8 cellular contexts compared by ENCODE assay signal in the genomic region with DNA sequence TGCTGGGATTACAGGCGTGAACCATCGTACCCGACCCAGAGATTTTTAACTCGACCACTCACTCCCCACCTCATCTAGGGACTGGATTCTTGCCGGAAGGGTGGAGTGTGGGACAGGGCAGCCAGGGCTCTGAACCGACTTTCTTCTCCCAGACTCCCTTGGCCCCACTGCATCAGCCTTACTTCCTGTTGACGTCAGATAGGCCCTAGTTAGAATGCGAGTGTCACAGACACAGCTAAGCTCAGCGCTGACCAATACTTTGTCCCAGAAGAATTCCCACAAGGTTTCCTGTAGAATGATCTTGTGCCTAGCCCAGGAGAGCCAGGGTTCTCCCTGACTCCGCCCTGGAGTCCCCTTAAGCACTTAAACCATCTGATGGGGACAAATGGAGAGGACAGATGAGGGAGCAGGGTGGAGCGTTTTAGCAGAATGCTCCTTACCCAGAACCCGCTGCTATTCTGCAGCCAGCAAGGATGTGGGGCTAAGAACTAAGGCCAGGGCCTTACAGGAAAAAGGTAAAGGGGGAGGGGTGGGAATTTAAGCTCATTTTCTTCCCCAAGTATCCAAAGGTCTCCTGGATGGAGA. TPM values are rescaled to one million over a fixed set of nuclear protein-coding genes. Genes with fewer than 3 reads are reported as not detected.
A peak's percentile ranks its signal among the peaks of the same experiment; 100 is the strongest.
DNase-seq lines count a peak whose midpoint lies in the region; ATAC-seq, FAIRE-seq and TF ChIP-seq lines count a peak whose summit lies in the region.
"Had no signal": no experiment of that assay in that cellular context is flagged by ENCODE, and none has a peak within 500 bp of the region (broad histone marks: within the 10 kb centered on the region; RNA-seq: fewer than 3 reads in every experiment).

No MANE protein-coding gene starts in this region.

- H3K79me2 ChIP-seq in K562 (ENCODE audit: control insufficient read depth, insufficient read depth, low read length) (peaks cover 64% of the 10 kb centered on the region), keratinocyte (ENCODE audit: control insufficient read depth, insufficient read depth, low read length) (peaks cover 66% of the 10 kb centered on the region)

- H3K36me3 ChIP-seq in K562 (ENCODE audit: control insufficient read depth, insufficient read depth, low read length) (peaks cover 70% of the 10 kb centered on the region; the same call in 2 of the 3 replicates), keratinocyte (ENCODE audit: control insufficient read depth in 2 of 2, extremely low read depth in 1 of 2, insufficient read depth in 2 of 2, low read length in 2 of 2) (peaks cover 31 to 33% of the 10 kb centered on the region in 2 experiments), subcutaneous abdominal adipose tissue (ENCODE audit: control insufficient read depth in 5 of 5, insufficient read depth in 5 of 5, low read length in 5 of 5) (peaks cover 4 to 36% (median 31%) of the 10 kb centered on the region in 5 donors), ovary (no peaks in the 10 kb centered on the region)

- H3K4me3 ChIP-seq in K562 (no peak overlapping the region), keratinocyte (ENCODE audit: control insufficient read depth in 2 of 3, extremely low read depth in 1 of 3, insufficient read depth in 2 of 3, low read depth in 1 of 3, low read length in 3 of 3) (no peak overlapping the region), subcutaneous abdominal adipose tissue (ENCODE audit: low read depth in 1 of 5, low read length in 5 of 5) (peak overlapping the region in 3 of 5 donors; percentile 0 to 50 (median 16)), ovary (no peak overlapping the region)

- DNase-seq in NCI-H460 (ENCODE audit: extremely low read depth, low read depth), result peak; percentile 81
- no peak for DNase-seq in K562 (ENCODE audit: extremely low read depth in 1 of 4, low spot score in 3 of 4)
- DNase-seq in keratinocyte (ENCODE audit: low read depth, low spot score), result no peak
- no peak for DNase-seq in ovary
- DNase-seq in stimulated activated CD4-positive, alpha-beta T cell treated with anti-CD3 and anti-CD28 coated beads, Interleukin-2, amount 100 ng/mL, for 48 hours, result no peak
- no peak for DNase-seq in left lobe of liver (ENCODE audit: low spot score)
- DNase-seq: Kasumi-1 had no signal

- peaks cover 4% of the 10 kb centered on the region for H3K9me1 ChIP-seq in K562 (ENCODE audit: control insufficient read depth, insufficient read depth, low read length)
- H3K9me1 ChIP-seq in keratinocyte (ENCODE audit: control insufficient read depth, extremely low read depth, insufficient read depth, low read length), result no peaks in the 10 kb centered on the region

- H4K20me1 ChIP-seq in K562 (replicated peaks; ENCODE audit: control insufficient read depth, insufficient read depth, low read length) (peaks cover 18% of the 10 kb centered on the region), keratinocyte (ENCODE audit: control insufficient read depth, extremely low read depth, insufficient read depth, low read length) (peaks cover 7% of the 10 kb centered on the region)

- TF ChIP-seq EP300 in K562 (IDR thresholded peaks at IDR 0.05; ENCODE audit: low read length), result no peak
- TF ChIP-seq EP300 in ovary (IDR thresholded peaks at IDR 0.05), result no peak

- no peak for TF ChIP-seq RAD21 in K562 (CRISPR knock-in tag; conservative IDR thresholded peaks at IDR 0.05 in 1 of 2, IDR thresholded peaks at IDR 0.05 in 1 of 2)

- no peak overlapping the region for H2AFZ ChIP-seq in K562 (ENCODE audit: low read depth, low read length)
- no peak overlapping the region for H2AFZ ChIP-seq in keratinocyte (ENCODE audit: control insufficient read depth, low read length)

- TF ChIP-seq POLR2A in K562 (conservative IDR thresholded peaks at IDR 0.05), result no peak
- no peak for TF ChIP-seq POLR2A in ovary (IDR thresholded peaks at IDR 0.05)

- intact Hi-C loops in K562 (cut with micrococcal nuclease) (no loop called here), ovary (cut with DNase I) (no loop called here)

- TF ChIP-seq CTCF in K562 (IDR thresholded peaks at IDR 0.05 in 2 of 3, conservative IDR thresholded peaks at IDR 0.05 in 1 of 3; ENCODE audit: insufficient read depth in 2 of 3, low read depth in 1 of 3, low read length in 3 of 3) (no peak), keratinocyte (optimal IDR thresholded peaks at IDR 0.05 in 1 of 3, IDR thresholded peaks at IDR 0.05 in 1 of 3, conservative IDR thresholded peaks at IDR 0.05 in 1 of 3; ENCODE audit: extremely low read depth in 1 of 3, insufficient read depth in 2 of 3, low read length in 3 of 3) (no peak), ovary (IDR thresholded peaks at IDR 0.05) (no peak)

- H3K4me2 ChIP-seq in K562 (ENCODE audit: insufficient read depth, low read length) (no peak overlapping the region), keratinocyte (ENCODE audit: control insufficient read depth, extremely low read depth, insufficient read depth, low read depth, low read length) (peak overlapping the region; percentile 1)

- peak overlapping the region; percentile 49; the same call in 2 of the 3 replicates for H3K27ac ChIP-seq in K562 (ENCODE audit: extremely low read depth, low read depth, low read length)
- H3K27ac ChIP-seq in keratinocyte (ENCODE audit: control insufficient read depth, insufficient read depth, low read length), result no peak overlapping the region
- peak overlapping the region; percentile 92 for H3K27ac ChIP-seq in subcutaneous abdominal adipose tissue (ENCODE audit: low read depth, low read length)
- H3K27ac ChIP-seq in ovary, result peak overlapping the region in 1 of 2 donors; percentile 39

- H3K9me3 ChIP-seq in K562 (replicated peaks; ENCODE audit: control insufficient read depth, insufficient read depth, low read depth, low read length) (no peaks in the 10 kb centered on the region), keratinocyte (ENCODE audit: control insufficient read depth, low read depth, low read length) (no peaks in the 10 kb centered on the region), subcutaneous abdominal adipose tissue (ENCODE audit: control insufficient read depth in 5 of 5, low read length in 5 of 5) (no peaks in the 10 kb centered on the region), ovary (no peaks in the 10 kb centered on the region)

- POLR2A ChIA-PET in K562 (lab: Yijun Ruan, JAX), result interaction anchor here (0.6 to 1.0 kb wide), 3 partner anchors 16 to 98 kb away, joined by 3 to 4 read pairs (median 3); no protein-coding TSS in a partner anchor

- H3K27me3 ChIP-seq in K562 (ENCODE audit: control insufficient read depth in 2 of 2, insufficient read depth in 2 of 2, low read length in 2 of 2) (no peaks in the 10 kb centered on the region), keratinocyte (ENCODE audit: control insufficient read depth, extremely low read depth, insufficient read depth, low read length) (no peaks in the 10 kb centered on the region), subcutaneous abdominal adipose tissue (ENCODE audit: control insufficient read depth in 5 of 5, insufficient read depth in 4 of 5, low read length in 5 of 5) (no peaks in the 10 kb centered on the region), ovary (no peaks in the 10 kb centered on the region)

- in situ Hi-C loops in K562 (cut with MboI), result no loop called here

- FAIRE-seq in K562 (lab: Jason Lieb, UNC) (no peak), keratinocyte (lab: Jason Lieb, UNC) (no peak)

- CTCF ChIA-PET in K562 (lab: Yijun Ruan, JAX; ENCODE audit: low intra/inter-chr PET ratio), result no interaction called here

- dilution Hi-C loops in keratinocyte (cut with MboI; ENCODE audit: extremely low pct_ligation_motif_present, low sequenced_read_pairs), result no loop called here

- H3K4me1 ChIP-seq in K562 (replicated peaks in 1 of 2; ENCODE audit: control insufficient read depth in 2 of 2, insufficient read depth in 2 of 2, low read length in 2 of 2) (peaks cover 20 to 32% of the 10 kb centered on the region in 2 experiments; a peak in 4 of 5 replicates), keratinocyte (ENCODE audit: control insufficient read depth, extremely low read depth, insufficient read depth, low read length) (peaks cover 34% of the 10 kb centered on the region), subcutaneous abdominal adipose tissue (ENCODE audit: control insufficient read depth in 5 of 5, insufficient read depth in 5 of 5, low read length in 5 of 5) (peaks cover 17 to 58% (median 53%) of the 10 kb centered on the region in 5 donors), ovary (ENCODE audit: insufficient read depth) (peaks cover 6% of the 10 kb centered on the region)

- H3K9ac ChIP-seq in K562 (ENCODE audit: insufficient read depth in 1 of 2, low read depth in 2 of 2, low read length in 2 of 2) (peak overlapping the region in 1 of 2 experiments; percentile 76; a peak in 3 of 4 replicates), keratinocyte (ENCODE audit: control insufficient read depth, extremely low read depth, insufficient read depth, low read length) (no peak overlapping the region), subcutaneous abdominal adipose tissue (ENCODE audit: low read length in 5 of 5) (peak overlapping the region; percentile 23 to 53 (median 39))

- WGBS in K562 (ENCODE audit: insufficient coverage, low coverage, missing lambda C conversion rate), result 53% methylated on average over 8 of the region's 12 CpGs
- 58 to 62% (median 60%) methylated on average over 12 of the region's 12 CpGs for WGBS in ovary, 3 donors

- no TSS peak for BruUV-seq in K562 (replicated peaks; lab: Mats Ljungman, UMichigan)

- no peak for ATAC-seq in K562
- ATAC-seq in left lobe of liver, result no peak

RNA-seq across cellular contexts. Expression of gene TUSC2, which starts 5.8 kb away (rescaled TPM):
- total RNA-seq in NCI-H460 (2014; rRNA removed; shearing (Covaris generic)), result 15.4 and 17.6 TPM in 2 replicates
- polyA plus RNA-seq in NCI-H460 (2014; cell fraction: nucleus; rRNA removed), result 28.0 and 64.0 TPM in 2 replicates
- total RNA-seq in K562 (2011; cell fraction: chromatin; rRNA removed; ENCODE audit: low replicate concordance), result 4.5 and 14.6 TPM in 2 replicates
- total RNA-seq in K562 (2011; cell fraction: nucleolus; rRNA removed), result 13.3 and 14.6 TPM in 2 replicates
- 12.8 and 17.5 TPM in 2 replicates for total RNA-seq in K562 (2011; cell fraction: nucleoplasm; rRNA removed)
- total RNA-seq in K562 (2014; rRNA removed) (39.9 TPM in 2 replicates), K562 (2014; rRNA removed; fragmentation: Illumina TruSeq; extraction: Trizol) (14.5 and 16.1 TPM in 2 replicates), K562 (2015; rRNA removed; fragmentation: Illumina TruSeq; extraction: Trizol) (17.2 and 18.5 TPM in 2 replicates), K562 (2021) (24.6 and 25.8 TPM in 2 replicates), ovary (10 to 100 TPM; 19.4 to 26.4 (median 21.3) TPM), left lobe of liver (15.0 TPM)
- polyA plus RNA-seq in K562 (2011; rRNA removed) (28.0 and 28.4 TPM in 2 replicates), K562 (2014; fragmentation: Illumina TruSeq; extraction: Trizol) (24.2 and 26.1 TPM in 2 replicates), K562 (2014; fragmentation: Nextera tagmentation; extraction: Ambion mirVana) (1 to 10 TPM; 2.8 to 4.4 TPM), K562 (2014; rRNA removed) (60.5 and 67.5 TPM in 2 replicates), keratinocyte (28.0 to 47.8 TPM (median 30.5 TPM) in 3 replicates), ovary (10 to 100 TPM; 21.0 to 24.0 TPM)
- polyA plus RNA-seq in K562 (2011; cell fraction: cytosol; rRNA removed), result 37.6 and 58.4 TPM in 2 replicates
- polyA plus RNA-seq in K562 (2011; cell fraction: nucleus; rRNA removed), result 21.9 and 23.6 TPM in 2 replicates
- polyA plus RNA-seq in K562 (2012), result 19.2 and 26.6 TPM in 2 replicates
- 7.5 and 10.5 TPM in 2 replicates for polyA minus RNA-seq in K562 (2011; rRNA and poly(A)+ RNA removed)
- 5.4 and 8.1 TPM in 2 replicates for polyA minus RNA-seq in K562 (2011; cell fraction: cytosol; rRNA and poly(A)+ RNA removed)
- polyA minus RNA-seq in K562 (2011; cell fraction: nucleus; rRNA and poly(A)+ RNA removed), result 4.4 and 6.6 TPM in 2 replicates
- polyA plus RNA-seq in keratinocyte (2011; ENCODE audit: low read depth), result 16.9 TPM
- 30.5 and 33.1 TPM in 2 replicates for polyA plus RNA-seq in keratinocyte (2011; cell fraction: cytosol; rRNA removed)
- polyA plus RNA-seq in keratinocyte (2011; cell fraction: nucleus; rRNA removed), result 26.5 and 26.9 TPM in 2 replicates
- polyA plus RNA-seq in keratinocyte (2012; ENCODE audit: low replicate concordance), result 26.0 and 26.1 TPM in 2 replicates
- 15.1 to 25.8 TPM (median 20.7 TPM) in 3 replicates for polyA minus RNA-seq in keratinocyte
- 18.8 TPM for polyA minus RNA-seq in keratinocyte (2011; cell fraction: cytosol; rRNA and poly(A)+ RNA removed)
- polyA minus RNA-seq in keratinocyte (2011; cell fraction: nucleus; rRNA and poly(A)+ RNA removed), result 5.8 and 9.9 TPM in 2 replicates

RNA-seq across cellular contexts. Expression of gene RASSF1, which starts 6.8 kb away (rescaled TPM):
- total RNA-seq in NCI-H460 (2014; rRNA removed; shearing (Covaris generic)), result 8.9 and 9.4 TPM in 2 replicates
- polyA plus RNA-seq in NCI-H460 (2014; cell fraction: nucleus; rRNA removed), result 47.6 and 50.3 TPM in 2 replicates
- total RNA-seq in K562 (2011; cell fraction: chromatin; rRNA removed; ENCODE audit: low replicate concordance), result 39.9 and 84.0 TPM in 2 replicates
- 79.0 and 79.5 TPM in 2 replicates for total RNA-seq in K562 (2011; cell fraction: nucleolus; rRNA removed)
- total RNA-seq in K562 (2011; cell fraction: nucleoplasm; rRNA removed), result 56.5 and 60.1 TPM in 2 replicates
- total RNA-seq in K562 (2014; rRNA removed) (38.6 and 51.1 TPM in 2 replicates), K562 (2014; rRNA removed; fragmentation: Illumina TruSeq; extraction: Trizol) (14.5 and 15.3 TPM in 2 replicates), K562 (2015; rRNA removed; fragmentation: Illumina TruSeq; extraction: Trizol) (22.1 and 24.6 TPM in 2 replicates), K562 (2021) (32.5 and 32.9 TPM in 2 replicates), ovary (10 to 100 TPM; 16.2 to 32.6 (median 25.5) TPM), left lobe of liver (6.4 TPM)
- polyA plus RNA-seq in K562 (2011; rRNA removed) (57.1 and 75.8 TPM in 2 replicates), K562 (2014; fragmentation: Illumina TruSeq; extraction: Trizol) (22.8 and 27.7 TPM in 2 replicates), K562 (2014; fragmentation: Nextera tagmentation; extraction: Ambion mirVana) (1 to 10 TPM; 3.6 to 7.0 TPM), K562 (2014; rRNA removed) (50.8 and 56.8 TPM in 2 replicates), keratinocyte (28.5 to 42.5 TPM (median 30.7 TPM) in 3 replicates), ovary (10 to 100 TPM; 12.5 to 27.4 TPM)
- 67.7 and 69.8 TPM in 2 replicates for polyA plus RNA-seq in K562 (2011; cell fraction: cytosol; rRNA removed)
- polyA plus RNA-seq in K562 (2011; cell fraction: nucleus; rRNA removed), result 96.6 and 97.5 TPM in 2 replicates
- 31.0 and 45.4 TPM in 2 replicates for polyA plus RNA-seq in K562 (2012)
- 15.3 and 20.9 TPM in 2 replicates for polyA minus RNA-seq in K562 (2011; rRNA and poly(A)+ RNA removed)
- 18.1 and 21.2 TPM in 2 replicates for polyA minus RNA-seq in K562 (2011; cell fraction: cytosol; rRNA and poly(A)+ RNA removed)
- 22.6 and 30.2 TPM in 2 replicates for polyA minus RNA-seq in K562 (2011; cell fraction: nucleus; rRNA and poly(A)+ RNA removed)
- polyA plus RNA-seq in keratinocyte (2011; ENCODE audit: low read depth), result 17.7 TPM
- polyA plus RNA-seq in keratinocyte (2011; cell fraction: cytosol; rRNA removed), result 22.6 and 33.6 TPM in 2 replicates
- 38.7 and 45.7 TPM in 2 replicates for polyA plus RNA-seq in keratinocyte (2011; cell fraction: nucleus; rRNA removed)
- 24.4 and 28.4 TPM in 2 replicates for polyA plus RNA-seq in keratinocyte (2012; ENCODE audit: low replicate concordance)
- polyA minus RNA-seq in keratinocyte, result 9.5 to 13.8 TPM (median 10.2 TPM) in 3 replicates
- 20.3 TPM for polyA minus RNA-seq in keratinocyte (2011; cell fraction: cytosol; rRNA and poly(A)+ RNA removed)
- polyA minus RNA-seq in keratinocyte (2011; cell fraction: nucleus; rRNA and poly(A)+ RNA removed), result 13.5 and 16.1 TPM in 2 replicates

RNA-seq across cellular contexts. Expression of gene HYAL2, which starts 11.3 kb away (rescaled TPM):
- total RNA-seq in NCI-H460 (2014; rRNA removed; shearing (Covaris generic)), result 19.9 and 28.5 TPM in 2 replicates
- 73.3 and 105 TPM in 2 replicates for polyA plus RNA-seq in NCI-H460 (2014; cell fraction: nucleus; rRNA removed)
- total RNA-seq in K562 (2011; cell fraction: chromatin; rRNA removed; ENCODE audit: low replicate concordance), result 8.0 and 38.1 TPM in 2 replicates
- 51.5 and 52.6 TPM in 2 replicates for total RNA-seq in K562 (2011; cell fraction: nucleolus; rRNA removed)
- 19.1 and 27.8 TPM in 2 replicates for total RNA-seq in K562 (2011; cell fraction: nucleoplasm; rRNA removed)
- total RNA-seq in K562 (2014; rRNA removed) (18.4 and 22.7 TPM in 2 replicates), K562 (2014; rRNA removed; fragmentation: Illumina TruSeq; extraction: Trizol) (3.1 and 4.0 TPM in 2 replicates), K562 (2015; rRNA removed; fragmentation: Illumina TruSeq; extraction: Trizol) (11.2 and 11.4 TPM in 2 replicates), K562 (2021) (12.4 and 13.3 TPM in 2 replicates), ovary (10 to 100 TPM; 29.0 to 81.6 (median 41.2) TPM), left lobe of liver (21.6 TPM)
- polyA plus RNA-seq in K562 (2011; rRNA removed) (13.4 and 18.8 TPM in 2 replicates), K562 (2014; fragmentation: Illumina TruSeq; extraction: Trizol) (10.2 and 13.1 TPM in 2 replicates), K562 (2014; fragmentation: Nextera tagmentation; extraction: Ambion mirVana) (under 1 TPM in 1 of 2 experiments, not detected in 1; 0.36 TPM), K562 (2014; rRNA removed) (11.4 and 19.4 TPM in 2 replicates), keratinocyte (42.8 to 71.8 TPM (median 44.8 TPM) in 3 replicates), ovary (10 to 100 TPM; 10.9 to 56.3 TPM)
- polyA plus RNA-seq in K562 (2011; cell fraction: cytosol; rRNA removed), result 24.8 and 51.5 TPM in 2 replicates
- polyA plus RNA-seq in K562 (2011; cell fraction: nucleus; rRNA removed), result 18.0 and 26.1 TPM in 2 replicates
- polyA plus RNA-seq in K562 (2012), result 10.3 and 10.6 TPM in 2 replicates
- 9.3 and 12.8 TPM in 2 replicates for polyA minus RNA-seq in K562 (2011; rRNA and poly(A)+ RNA removed)
- 13.1 and 14.7 TPM in 2 replicates for polyA minus RNA-seq in K562 (2011; cell fraction: cytosol; rRNA and poly(A)+ RNA removed)
- 14.7 and 16.8 TPM in 2 replicates for polyA minus RNA-seq in K562 (2011; cell fraction: nucleus; rRNA and poly(A)+ RNA removed)
- 5.2 TPM for polyA plus RNA-seq in keratinocyte (2011; ENCODE audit: low read depth)
- polyA plus RNA-seq in keratinocyte (2011; cell fraction: cytosol; rRNA removed), result 27.2 and 52.8 TPM in 2 replicates
- 50.1 and 70.2 TPM in 2 replicates for polyA plus RNA-seq in keratinocyte (2011; cell fraction: nucleus; rRNA removed)
- 29.0 and 39.5 TPM in 2 replicates for polyA plus RNA-seq in keratinocyte (2012; ENCODE audit: low replicate concordance)
- 44.9 to 108 TPM (median 61.0 TPM) in 3 replicates for polyA minus RNA-seq in keratinocyte
- 67.0 TPM for polyA minus RNA-seq in keratinocyte (2011; cell fraction: cytosol; rRNA and poly(A)+ RNA removed)
- polyA minus RNA-seq in keratinocyte (2011; cell fraction: nucleus; rRNA and poly(A)+ RNA removed), result 55.2 and 58.9 TPM in 2 replicates

RNA-seq across cellular contexts. Expression of gene ZMYND10, which starts 11.7 kb away (rescaled TPM):
- 0.30 and 1.1 TPM in 2 replicates for total RNA-seq in NCI-H460 (2014; rRNA removed; shearing (Covaris generic))
- polyA plus RNA-seq in NCI-H460 (2014; cell fraction: nucleus; rRNA removed), result 1.9 TPM in 1 of 2 replicates, not detected in the other
- 4.5 and 12.0 TPM in 2 replicates for total RNA-seq in K562 (2011; cell fraction: chromatin; rRNA removed; ENCODE audit: low replicate concordance)
- total RNA-seq in K562 (2011; cell fraction: nucleolus; rRNA removed), result 9.2 and 9.7 TPM in 2 replicates
- total RNA-seq in K562 (2011; cell fraction: nucleoplasm; rRNA removed), result 4.2 and 5.0 TPM in 2 replicates
- total RNA-seq in K562 (2014; rRNA removed) (2.7 and 2.8 TPM in 2 replicates), K562 (2014; rRNA removed; fragmentation: Illumina TruSeq; extraction: Trizol) (0.35 and 0.51 TPM in 2 replicates), K562 (2015; rRNA removed; fragmentation: Illumina TruSeq; extraction: Trizol) (0.36 and 0.60 TPM in 2 replicates), K562 (2021) (1.1 and 1.3 TPM in 2 replicates), ovary (10 to 100 TPM in 2 of 7 donors, 1 to 10 TPM in 5; 1.0 to 75.1 (median 3.4) TPM), left lobe of liver (1.7 TPM)
- polyA plus RNA-seq in K562 (2011; rRNA removed) (0.93 and 2.8 TPM in 2 replicates), K562 (2014; fragmentation: Illumina TruSeq; extraction: Trizol) (0.46 and 0.70 TPM in 2 replicates), K562 (2014; fragmentation: Nextera tagmentation; extraction: Ambion mirVana) (under 1 TPM; 0.20 to 0.29 TPM), K562 (2014; rRNA removed) (0.88 TPM in 2 replicates), keratinocyte (0.10 to 0.21 TPM (median 0.15 TPM) in 3 replicates), ovary (under 1 TPM; 0.50 to 0.81 TPM)
- polyA plus RNA-seq in K562 (2011; cell fraction: cytosol; rRNA removed), result 1.1 and 1.7 TPM in 2 replicates
- polyA plus RNA-seq in K562 (2011; cell fraction: nucleus; rRNA removed), result 9.1 and 11.3 TPM in 2 replicates
- polyA plus RNA-seq in K562 (2012), result 0.99 and 1.8 TPM in 2 replicates
- polyA minus RNA-seq in K562 (2011; rRNA and poly(A)+ RNA removed), result 0.30 and 0.35 TPM in 2 replicates
- not detected in 2 replicates for polyA minus RNA-seq in K562 (2011; cell fraction: cytosol; rRNA and poly(A)+ RNA removed)
- polyA minus RNA-seq in K562 (2011; cell fraction: nucleus; rRNA and poly(A)+ RNA removed), result 1.5 and 3.0 TPM in 2 replicates
- polyA plus RNA-seq in keratinocyte (2011; ENCODE audit: low read depth), result not detected
- polyA plus RNA-seq in keratinocyte (2011; cell fraction: cytosol; rRNA removed), result 0.05 and 0.19 TPM in 2 replicates
- 0.40 and 0.41 TPM in 2 replicates for polyA plus RNA-seq in keratinocyte (2011; cell fraction: nucleus; rRNA removed)
- polyA plus RNA-seq in keratinocyte (2012; ENCODE audit: low replicate concordance), result 0.16 and 0.48 TPM in 2 replicates
- polyA minus RNA-seq in keratinocyte, result not detected in 3 replicates
- not detected for polyA minus RNA-seq in keratinocyte (2011; cell fraction: cytosol; rRNA and poly(A)+ RNA removed)
- not detected in 2 replicates for polyA minus RNA-seq in keratinocyte (2011; cell fraction: nucleus; rRNA and poly(A)+ RNA removed)

RNA-seq across cellular contexts. Expression of gene NPRL2, which starts 16.7 kb away (rescaled TPM):
- 16.8 and 17.3 TPM in 2 replicates for total RNA-seq in NCI-H460 (2014; rRNA removed; shearing (Covaris generic))
- 61.6 and 61.8 TPM in 2 replicates for polyA plus RNA-seq in NCI-H460 (2014; cell fraction: nucleus; rRNA removed)
- 31.9 and 82.5 TPM in 2 replicates for total RNA-seq in K562 (2011; cell fraction: chromatin; rRNA removed; ENCODE audit: low replicate concordance)
- 54.7 and 55.0 TPM in 2 replicates for total RNA-seq in K562 (2011; cell fraction: nucleolus; rRNA removed)
- 34.4 and 38.9 TPM in 2 replicates for total RNA-seq in K562 (2011; cell fraction: nucleoplasm; rRNA removed)
- 23.1 and 35.9 TPM in 2 replicates for total RNA-seq in K562 (2014; rRNA removed)
- total RNA-seq in K562 (2014; rRNA removed; fragmentation: Illumina TruSeq; extraction: Trizol), result 14.9 and 17.4 TPM in 2 replicates
- total RNA-seq in K562 (2015; rRNA removed; fragmentation: Illumina TruSeq; extraction: Trizol), result 18.1 and 23.1 TPM in 2 replicates
- 17.6 and 25.4 TPM in 2 replicates for total RNA-seq in K562 (2021)
- polyA plus RNA-seq in K562 (2011; rRNA removed), result 40.4 and 47.7 TPM in 2 replicates
- polyA plus RNA-seq in K562 (2011; cell fraction: cytosol; rRNA removed), result 43.2 and 60.1 TPM in 2 replicates
- 134 and 144 TPM in 2 replicates for polyA plus RNA-seq in K562 (2011; cell fraction: nucleus; rRNA removed)
- 21.5 and 25.0 TPM in 2 replicates for polyA plus RNA-seq in K562 (2012)
- 23.2 and 24.4 TPM in 2 replicates for polyA plus RNA-seq in K562 (2014; fragmentation: Illumina TruSeq; extraction: Trizol)
- polyA plus RNA-seq in K562 (2014; fragmentation: Nextera tagmentation; extraction: Ambion mirVana), result 10 to 100 TPM; 27.5 to 40.4 TPM
- 26.0 and 33.8 TPM in 2 replicates for polyA plus RNA-seq in K562 (2014; rRNA removed)
- 26.6 and 39.0 TPM in 2 replicates for polyA minus RNA-seq in K562 (2011; rRNA and poly(A)+ RNA removed)
- polyA minus RNA-seq in K562 (2011; cell fraction: cytosol; rRNA and poly(A)+ RNA removed), result 14.7 and 14.8 TPM in 2 replicates
- 22.8 and 39.8 TPM in 2 replicates for polyA minus RNA-seq in K562 (2011; cell fraction: nucleus; rRNA and poly(A)+ RNA removed)
- 20.6 to 30.1 TPM (median 23.3 TPM) in 3 replicates for polyA plus RNA-seq in keratinocyte
- polyA plus RNA-seq in keratinocyte (2011; ENCODE audit: low read depth), result 5.1 TPM
- 16.0 and 16.8 TPM in 2 replicates for polyA plus RNA-seq in keratinocyte (2011; cell fraction: cytosol; rRNA removed)
- polyA plus RNA-seq in keratinocyte (2011; cell fraction: nucleus; rRNA removed), result 29.4 and 32.2 TPM in 2 replicates
- polyA plus RNA-seq in keratinocyte (2012; ENCODE audit: low replicate concordance), result 13.9 and 15.4 TPM in 2 replicates
- polyA minus RNA-seq in keratinocyte, result 23.5 to 27.6 TPM (median 27.2 TPM) in 3 replicates
- polyA minus RNA-seq in keratinocyte (2011; cell fraction: cytosol; rRNA and poly(A)+ RNA removed), result 14.0 TPM
- polyA minus RNA-seq in keratinocyte (2011; cell fraction: nucleus; rRNA and poly(A)+ RNA removed), result 8.4 and 10.2 TPM in 2 replicates
- total RNA-seq in ovary, result 10 to 100 TPM; 19.4 to 26.3 (median 22.4) TPM
- 10 to 100 TPM; 21.8 to 21.9 TPM for polyA plus RNA-seq in ovary
- total RNA-seq in left lobe of liver, result 15.6 TPM

Comparison
In these comparisons a context has a peak if more than half of its experiments do, and no peak if none do; other contexts are left out.
1. H3K4me3 ChIP-seq: peak in subcutaneous abdominal adipose tissue (3 of 5); none in K562 (single experiment), keratinocyte (0 of 3) and ovary (single experiment).